1 cellular context compared by ENCODE assay signal in the genomic region with DNA sequence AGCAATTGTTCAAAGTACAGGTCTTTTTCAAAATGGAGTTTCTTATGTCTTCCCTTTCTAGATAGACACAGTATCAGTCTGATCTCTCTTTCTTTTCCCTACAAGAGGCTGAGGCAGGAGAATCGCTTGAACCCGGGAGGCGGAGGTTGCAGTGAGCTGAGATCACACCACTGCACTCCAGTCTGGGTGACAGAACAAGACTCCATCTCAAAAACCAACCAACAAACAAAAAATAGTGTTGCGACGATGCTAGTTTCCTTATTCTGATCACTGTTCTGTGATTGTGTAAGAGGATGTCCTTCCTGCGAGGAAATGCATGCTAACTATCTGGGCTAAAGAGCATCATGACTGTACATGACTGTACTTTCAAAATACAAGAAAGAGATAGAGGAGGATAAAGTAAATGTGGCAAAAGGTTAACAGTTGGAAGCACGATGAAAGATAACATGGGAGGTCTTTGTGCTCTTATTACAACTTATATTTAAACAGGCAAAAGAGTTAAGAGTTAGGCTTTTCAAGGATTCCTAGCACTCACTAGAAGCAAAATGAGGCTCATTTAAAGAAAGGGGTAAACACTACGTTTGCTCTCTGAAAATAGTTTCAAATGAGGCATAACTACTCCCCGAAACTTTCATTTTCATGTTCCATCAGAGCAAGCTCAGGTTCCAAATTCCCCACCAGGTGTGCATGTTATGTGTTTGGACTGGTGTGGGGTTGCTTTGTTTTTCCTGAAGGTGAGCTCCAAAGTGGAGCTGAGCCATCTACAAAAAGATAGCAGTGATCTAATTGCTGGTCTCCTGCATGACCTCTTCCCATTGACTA.
A peak's percentile ranks its signal among the peaks of the same experiment; 100 is the strongest.
TF ChIP-seq lines count a peak whose summit lies in the region.

No MANE protein-coding gene starts in this region.

TF ChIP-seq in HepG2, 621 proteins besides CTCF, POLR2A, EP300 and RAD21 (continued from another document and continues in another):
- TF ChIP-seq, protein P1, sequence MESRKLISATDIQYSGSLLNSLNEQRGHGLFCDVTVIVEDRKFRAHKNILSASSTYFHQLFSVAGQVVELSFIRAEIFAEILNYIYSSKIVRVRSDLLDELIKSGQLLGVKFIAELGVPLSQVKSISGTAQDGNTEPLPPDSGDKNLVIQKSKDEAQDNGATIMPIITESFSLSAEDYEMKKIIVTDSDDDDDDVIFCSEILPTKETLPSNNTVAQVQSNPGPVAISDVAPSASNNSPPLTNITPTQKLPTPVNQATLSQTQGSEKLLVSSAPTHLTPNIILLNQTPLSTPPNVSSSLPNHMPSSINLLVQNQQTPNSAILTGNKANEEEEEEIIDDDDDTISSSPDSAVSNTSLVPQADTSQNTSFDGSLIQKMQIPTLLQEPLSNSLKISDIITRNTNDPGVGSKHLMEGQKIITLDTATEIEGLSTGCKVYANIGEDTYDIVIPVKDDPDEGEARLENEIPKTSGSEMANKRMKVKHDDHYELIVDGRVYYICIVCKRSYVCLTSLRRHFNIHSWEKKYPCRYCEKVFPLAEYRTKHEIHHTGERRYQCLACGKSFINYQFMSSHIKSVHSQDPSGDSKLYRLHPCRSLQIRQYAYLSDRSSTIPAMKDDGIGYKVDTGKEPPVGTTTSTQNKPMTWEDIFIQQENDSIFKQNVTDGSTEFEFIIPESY (CRISPR knock-in tag; IDR thresholded peaks at IDR 0.05): no peak
- TF ChIP-seq, protein P2, sequence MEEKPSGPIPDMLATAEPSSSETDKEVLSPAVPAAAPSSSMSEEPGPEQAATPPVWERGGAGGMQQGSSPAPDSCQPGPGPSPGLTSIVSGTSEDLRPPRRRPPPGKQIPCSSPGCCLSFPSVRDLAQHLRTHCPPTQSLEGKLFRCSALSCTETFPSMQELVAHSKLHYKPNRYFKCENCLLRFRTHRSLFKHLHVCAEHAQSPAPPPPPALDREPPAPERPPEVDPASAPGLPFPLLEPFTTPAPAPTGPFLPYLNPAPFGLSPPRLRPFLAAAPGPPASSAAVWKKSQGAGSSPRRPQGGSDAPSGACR (CRISPR knock-in tag; IDR thresholded peaks at IDR 0.05): no peak
- TF ChIP-seq SOX13 (IDR thresholded peaks at IDR 0.05) (0 out of 2 replicates have a peak, but pooled peaks have one; percentile 9), SOX13 (CRISPR knock-in tag; conservative IDR thresholded peaks at IDR 0.05 in 1 of 2, IDR thresholded peaks at IDR 0.05 in 1 of 2) (peak in 1 of 2 experiments; percentile 63; a peak in 1 of 4 replicates), FOXA3 (CRISPR knock-in tag; IDR thresholded peaks at IDR 0.05) (peak; percentile 70; the same call in 1 of the 2 replicates), TCF7L2 (IDR thresholded peaks at IDR 0.05; ENCODE audit: low read depth, low read length) (no peak), SMYD3 (CRISPR knock-in tag; IDR thresholded peaks at IDR 0.05) (no peak), ZNF335 (CRISPR knock-in tag; IDR thresholded peaks at IDR 0.05) (no peak), NFE2L2 (IDR thresholded peaks at IDR 0.05; ENCODE audit: low read length) (no peak), ZNF75D (CRISPR knock-in tag; IDR thresholded peaks at IDR 0.05; ENCODE audit: borderline replicate concordance) (no peak), SOX6 (IDR thresholded peaks at IDR 0.05) (no peak), SOX6 (CRISPR knock-in tag; IDR thresholded peaks at IDR 0.05) (peak; percentile 69), ZC3H13 (CRISPR knock-in tag; IDR thresholded peaks at IDR 0.05) (0 out of 2 replicates have a peak, but pooled peaks have one; percentile 43), RFXANK (CRISPR knock-in tag; IDR thresholded peaks at IDR 0.05) (peak; percentile 60; the same call in 1 of the 2 replicates), U2AF1 (optimal IDR thresholded peaks at IDR 0.05; ENCODE audit: low read depth, low read length) (no peak), SPEN (CRISPR knock-in tag; IDR thresholded peaks at IDR 0.05; ENCODE audit: low read depth) (no peak), SP4 (CRISPR knock-in tag; IDR thresholded peaks at IDR 0.05) (no peak), NR2F1 (CRISPR knock-in tag; IDR thresholded peaks at IDR 0.05) (peak in 1 of 2 experiments; percentile 29; a peak in 1 of 4 replicates), ZNF563 (CRISPR knock-in tag; IDR thresholded peaks at IDR 0.05) (no peak), SNAPC2 (CRISPR knock-in tag; IDR thresholded peaks at IDR 0.05) (0 out of 2 replicates have a peak, but pooled peaks have one; percentile 31), ZNF605 (CRISPR knock-in tag; IDR thresholded peaks at IDR 0.05) (no peak), ZNF83 (CRISPR knock-in tag; IDR thresholded peaks at IDR 0.05; ENCODE audit: borderline replicate concordance) (no peak), CHCHD3 (CRISPR knock-in tag; IDR thresholded peaks at IDR 0.05) (no peak), BCL6 (CRISPR knock-in tag; IDR thresholded peaks at IDR 0.05) (peak; percentile 77), PHF20 (CRISPR knock-in tag; IDR thresholded peaks at IDR 0.05) (no peak), GLI4 (CRISPR knock-in tag; IDR thresholded peaks at IDR 0.05; ENCODE audit: borderline replicate concordance) (no peak), ZNF12 (CRISPR knock-in tag; IDR thresholded peaks at IDR 0.05) (no peak), FOSL2 (CRISPR knock-in tag; IDR thresholded peaks at IDR 0.05) (peak; percentile 44), ZNF263 (CRISPR knock-in tag; IDR thresholded peaks at IDR 0.05) (no peak), ZNF430 (CRISPR knock-in tag; IDR thresholded peaks at IDR 0.05) (no peak), ZNF264 (CRISPR knock-in tag; IDR thresholded peaks at IDR 0.05) (no peak), CBFB (CRISPR knock-in tag; IDR thresholded peaks at IDR 0.05) (no peak), ZNF34 (CRISPR knock-in tag; IDR thresholded peaks at IDR 0.05; ENCODE audit: borderline replicate concordance) (no peak), JUND (CRISPR knock-in tag; IDR thresholded peaks at IDR 0.05) (no peak)
- TF ChIP-seq, protein P3, sequence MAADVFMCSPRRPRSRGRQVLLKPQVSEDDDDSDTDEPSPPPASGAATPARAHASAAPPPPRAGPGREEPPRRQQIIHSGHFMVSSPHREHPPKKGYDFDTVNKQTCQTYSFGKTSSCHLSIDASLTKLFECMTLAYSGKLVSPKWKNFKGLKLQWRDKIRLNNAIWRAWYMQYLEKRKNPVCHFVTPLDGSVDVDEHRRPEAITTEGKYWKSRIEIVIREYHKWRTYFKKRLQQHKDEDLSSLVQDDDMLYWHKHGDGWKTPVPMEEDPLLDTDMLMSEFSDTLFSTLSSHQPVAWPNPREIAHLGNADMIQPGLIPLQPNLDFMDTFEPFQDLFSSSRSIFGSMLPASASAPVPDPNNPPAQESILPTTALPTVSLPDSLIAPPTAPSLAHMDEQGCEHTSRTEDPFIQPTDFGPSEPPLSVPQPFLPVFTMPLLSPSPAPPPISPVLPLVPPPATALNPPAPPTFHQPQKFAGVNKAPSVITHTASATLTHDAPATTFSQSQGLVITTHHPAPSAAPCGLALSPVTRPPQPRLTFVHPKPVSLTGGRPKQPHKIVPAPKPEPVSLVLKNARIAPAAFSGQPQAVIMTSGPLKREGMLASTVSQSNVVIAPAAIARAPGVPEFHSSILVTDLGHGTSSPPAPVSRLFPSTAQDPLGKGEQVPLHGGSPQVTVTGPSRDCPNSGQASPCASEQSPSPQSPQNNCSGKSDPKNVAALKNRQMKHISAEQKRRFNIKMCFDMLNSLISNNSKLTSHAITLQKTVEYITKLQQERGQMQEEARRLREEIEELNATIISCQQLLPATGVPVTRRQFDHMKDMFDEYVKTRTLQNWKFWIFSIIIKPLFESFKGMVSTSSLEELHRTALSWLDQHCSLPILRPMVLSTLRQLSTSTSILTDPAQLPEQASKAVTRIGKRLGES (CRISPR knock-in tag; IDR thresholded peaks at IDR 0.05; ENCODE audit: borderline replicate concordance): no peak
- TF ChIP-seq, protein P4, sequence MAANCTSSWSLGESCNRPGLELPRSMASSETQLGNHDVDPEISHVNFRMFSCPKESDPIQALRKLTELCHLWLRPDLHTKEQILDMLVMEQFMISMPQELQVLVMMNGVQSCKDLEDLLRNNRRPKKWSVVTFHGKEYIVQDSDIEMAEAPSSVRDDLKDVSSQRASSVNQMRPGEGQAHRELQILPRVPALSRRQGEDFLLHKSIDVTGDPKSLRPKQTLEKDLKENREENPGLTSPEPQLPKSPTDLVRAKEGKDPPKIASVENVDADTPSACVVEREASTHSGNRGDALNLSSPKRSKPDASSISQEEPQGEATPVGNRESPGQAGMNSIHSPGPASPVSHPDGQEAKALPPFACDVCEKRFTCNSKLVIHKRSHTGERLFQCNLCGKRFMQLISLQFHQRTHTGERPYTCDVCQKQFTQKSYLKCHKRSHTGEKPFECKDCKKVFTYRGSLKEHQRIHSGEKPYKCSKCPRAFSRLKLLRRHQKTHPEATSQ (CRISPR knock-in tag; IDR thresholded peaks at IDR 0.05; ENCODE audit: borderline replicate concordance): no peak
- TF ChIP-seq, protein P5, sequence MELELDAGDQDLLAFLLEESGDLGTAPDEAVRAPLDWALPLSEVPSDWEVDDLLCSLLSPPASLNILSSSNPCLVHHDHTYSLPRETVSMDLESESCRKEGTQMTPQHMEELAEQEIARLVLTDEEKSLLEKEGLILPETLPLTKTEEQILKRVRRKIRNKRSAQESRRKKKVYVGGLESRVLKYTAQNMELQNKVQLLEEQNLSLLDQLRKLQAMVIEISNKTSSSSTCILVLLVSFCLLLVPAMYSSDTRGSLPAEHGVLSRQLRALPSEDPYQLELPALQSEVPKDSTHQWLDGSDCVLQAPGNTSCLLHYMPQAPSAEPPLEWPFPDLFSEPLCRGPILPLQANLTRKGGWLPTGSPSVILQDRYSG (CRISPR knock-in tag; IDR thresholded peaks at IDR 0.05): no peak
- TF ChIP-seq, protein P6, sequence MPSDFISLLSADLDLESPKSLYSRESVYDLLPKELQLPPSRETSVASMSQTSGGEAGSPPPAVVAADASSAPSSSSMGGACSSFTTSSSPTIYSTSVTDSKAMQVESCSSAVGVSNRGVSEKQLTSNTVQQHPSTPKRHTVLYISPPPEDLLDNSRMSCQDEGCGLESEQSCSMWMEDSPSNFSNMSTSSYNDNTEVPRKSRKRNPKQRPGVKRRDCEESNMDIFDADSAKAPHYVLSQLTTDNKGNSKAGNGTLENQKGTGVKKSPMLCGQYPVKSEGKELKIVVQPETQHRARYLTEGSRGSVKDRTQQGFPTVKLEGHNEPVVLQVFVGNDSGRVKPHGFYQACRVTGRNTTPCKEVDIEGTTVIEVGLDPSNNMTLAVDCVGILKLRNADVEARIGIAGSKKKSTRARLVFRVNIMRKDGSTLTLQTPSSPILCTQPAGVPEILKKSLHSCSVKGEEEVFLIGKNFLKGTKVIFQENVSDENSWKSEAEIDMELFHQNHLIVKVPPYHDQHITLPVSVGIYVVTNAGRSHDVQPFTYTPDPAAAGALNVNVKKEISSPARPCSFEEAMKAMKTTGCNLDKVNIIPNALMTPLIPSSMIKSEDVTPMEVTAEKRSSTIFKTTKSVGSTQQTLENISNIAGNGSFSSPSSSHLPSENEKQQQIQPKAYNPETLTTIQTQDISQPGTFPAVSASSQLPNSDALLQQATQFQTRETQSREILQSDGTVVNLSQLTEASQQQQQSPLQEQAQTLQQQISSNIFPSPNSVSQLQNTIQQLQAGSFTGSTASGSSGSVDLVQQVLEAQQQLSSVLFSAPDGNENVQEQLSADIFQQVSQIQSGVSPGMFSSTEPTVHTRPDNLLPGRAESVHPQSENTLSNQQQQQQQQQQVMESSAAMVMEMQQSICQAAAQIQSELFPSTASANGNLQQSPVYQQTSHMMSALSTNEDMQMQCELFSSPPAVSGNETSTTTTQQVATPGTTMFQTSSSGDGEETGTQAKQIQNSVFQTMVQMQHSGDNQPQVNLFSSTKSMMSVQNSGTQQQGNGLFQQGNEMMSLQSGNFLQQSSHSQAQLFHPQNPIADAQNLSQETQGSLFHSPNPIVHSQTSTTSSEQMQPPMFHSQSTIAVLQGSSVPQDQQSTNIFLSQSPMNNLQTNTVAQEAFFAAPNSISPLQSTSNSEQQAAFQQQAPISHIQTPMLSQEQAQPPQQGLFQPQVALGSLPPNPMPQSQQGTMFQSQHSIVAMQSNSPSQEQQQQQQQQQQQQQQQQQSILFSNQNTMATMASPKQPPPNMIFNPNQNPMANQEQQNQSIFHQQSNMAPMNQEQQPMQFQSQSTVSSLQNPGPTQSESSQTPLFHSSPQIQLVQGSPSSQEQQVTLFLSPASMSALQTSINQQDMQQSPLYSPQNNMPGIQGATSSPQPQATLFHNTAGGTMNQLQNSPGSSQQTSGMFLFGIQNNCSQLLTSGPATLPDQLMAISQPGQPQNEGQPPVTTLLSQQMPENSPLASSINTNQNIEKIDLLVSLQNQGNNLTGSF (CRISPR knock-in tag; IDR thresholded peaks at IDR 0.05): no peak
- TF ChIP-seq, protein P7, sequence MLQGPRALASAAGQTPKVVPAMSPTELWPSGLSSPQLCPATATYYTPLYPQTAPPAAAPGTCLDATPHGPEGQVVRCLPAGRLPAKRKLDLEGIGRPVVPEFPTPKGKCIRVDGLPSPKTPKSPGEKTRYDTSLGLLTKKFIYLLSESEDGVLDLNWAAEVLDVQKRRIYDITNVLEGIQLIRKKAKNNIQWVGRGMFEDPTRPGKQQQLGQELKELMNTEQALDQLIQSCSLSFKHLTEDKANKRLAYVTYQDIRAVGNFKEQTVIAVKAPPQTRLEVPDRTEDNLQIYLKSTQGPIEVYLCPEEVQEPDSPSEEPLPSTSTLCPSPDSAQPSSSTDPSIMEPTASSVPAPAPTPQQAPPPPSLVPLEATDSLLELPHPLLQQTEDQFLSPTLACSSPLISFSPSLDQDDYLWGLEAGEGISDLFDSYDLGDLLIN (CRISPR knock-in tag; IDR thresholded peaks at IDR 0.05; ENCODE audit: borderline replicate concordance): no peak
- TF ChIP-seq, protein P8, sequence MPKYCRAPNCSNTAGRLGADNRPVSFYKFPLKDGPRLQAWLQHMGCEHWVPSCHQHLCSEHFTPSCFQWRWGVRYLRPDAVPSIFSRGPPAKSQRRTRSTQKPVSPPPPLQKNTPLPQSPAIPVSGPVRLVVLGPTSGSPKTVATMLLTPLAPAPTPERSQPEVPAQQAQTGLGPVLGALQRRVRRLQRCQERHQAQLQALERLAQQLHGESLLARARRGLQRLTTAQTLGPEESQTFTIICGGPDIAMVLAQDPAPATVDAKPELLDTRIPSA (CRISPR knock-in tag; IDR thresholded peaks at IDR 0.05; ENCODE audit: borderline replicate concordance): no peak
- TF ChIP-seq, protein P9, sequence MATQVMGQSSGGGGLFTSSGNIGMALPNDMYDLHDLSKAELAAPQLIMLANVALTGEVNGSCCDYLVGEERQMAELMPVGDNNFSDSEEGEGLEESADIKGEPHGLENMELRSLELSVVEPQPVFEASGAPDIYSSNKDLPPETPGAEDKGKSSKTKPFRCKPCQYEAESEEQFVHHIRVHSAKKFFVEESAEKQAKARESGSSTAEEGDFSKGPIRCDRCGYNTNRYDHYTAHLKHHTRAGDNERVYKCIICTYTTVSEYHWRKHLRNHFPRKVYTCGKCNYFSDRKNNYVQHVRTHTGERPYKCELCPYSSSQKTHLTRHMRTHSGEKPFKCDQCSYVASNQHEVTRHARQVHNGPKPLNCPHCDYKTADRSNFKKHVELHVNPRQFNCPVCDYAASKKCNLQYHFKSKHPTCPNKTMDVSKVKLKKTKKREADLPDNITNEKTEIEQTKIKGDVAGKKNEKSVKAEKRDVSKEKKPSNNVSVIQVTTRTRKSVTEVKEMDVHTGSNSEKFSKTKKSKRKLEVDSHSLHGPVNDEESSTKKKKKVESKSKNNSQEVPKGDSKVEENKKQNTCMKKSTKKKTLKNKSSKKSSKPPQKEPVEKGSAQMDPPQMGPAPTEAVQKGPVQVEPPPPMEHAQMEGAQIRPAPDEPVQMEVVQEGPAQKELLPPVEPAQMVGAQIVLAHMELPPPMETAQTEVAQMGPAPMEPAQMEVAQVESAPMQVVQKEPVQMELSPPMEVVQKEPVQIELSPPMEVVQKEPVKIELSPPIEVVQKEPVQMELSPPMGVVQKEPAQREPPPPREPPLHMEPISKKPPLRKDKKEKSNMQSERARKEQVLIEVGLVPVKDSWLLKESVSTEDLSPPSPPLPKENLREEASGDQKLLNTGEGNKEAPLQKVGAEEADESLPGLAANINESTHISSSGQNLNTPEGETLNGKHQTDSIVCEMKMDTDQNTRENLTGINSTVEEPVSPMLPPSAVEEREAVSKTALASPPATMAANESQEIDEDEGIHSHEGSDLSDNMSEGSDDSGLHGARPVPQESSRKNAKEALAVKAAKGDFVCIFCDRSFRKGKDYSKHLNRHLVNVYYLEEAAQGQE (IDR thresholded peaks at IDR 0.05; ENCODE audit: borderline replicate concordance in 1 of 2, low read depth in 1 of 2, low read length in 2 of 2): no peak
